Comparison of ENCODE assay signal across 8 cellular contexts in the genomic region with DNA sequence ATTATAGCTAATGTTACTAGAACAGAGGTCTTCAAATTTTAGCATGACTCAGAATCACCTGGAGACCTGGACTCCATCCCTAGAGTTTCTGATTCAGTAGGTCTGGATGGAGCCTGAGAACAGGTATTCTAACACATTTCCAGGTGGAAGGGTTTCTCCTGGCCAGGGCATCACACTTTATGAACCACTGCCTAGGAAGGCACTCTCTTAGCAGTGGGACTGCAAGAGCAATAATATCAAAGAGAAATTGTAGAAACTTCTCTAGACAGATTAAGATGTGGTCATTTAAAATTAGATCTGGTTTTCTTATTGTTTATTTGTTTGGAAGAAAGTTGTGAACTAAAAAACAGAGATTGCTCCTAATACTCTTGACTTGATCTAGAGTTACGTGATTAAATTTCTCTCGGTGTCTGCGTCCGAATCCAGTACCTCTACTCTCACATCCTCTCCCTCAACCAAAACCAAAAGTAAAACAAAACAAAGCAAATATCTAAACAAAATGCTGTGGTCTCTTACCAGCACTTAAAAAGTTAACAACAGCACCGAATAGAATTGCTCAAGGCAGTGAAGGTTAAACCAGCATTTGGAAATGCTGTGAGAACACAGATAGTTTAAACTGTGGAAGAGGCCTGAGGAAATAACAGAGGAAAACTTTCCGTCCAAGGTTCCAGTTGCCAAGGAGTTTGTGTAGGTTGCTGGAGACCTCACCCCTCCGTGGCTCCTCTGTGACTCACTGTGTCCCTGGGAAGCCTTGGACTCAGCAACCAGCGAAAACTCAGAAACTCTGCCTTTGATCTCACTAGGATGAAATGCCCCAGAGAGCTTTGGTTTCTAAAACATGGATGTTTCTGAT.
DNase-seq lines count a peak whose midpoint lies in the region; ATAC-seq and TF ChIP-seq lines count a peak whose summit lies in the region.

No MANE protein-coding gene starts in this region.

- no peak overlapping the region for H4K8ac ChIP-seq in neuronal stem cell (ENCODE audit: low read depth, low read length)

- H3K9me3 ChIP-seq in endodermal cell (ENCODE audit: control insufficient read depth, low read length) = no peaks in the 10 kb centered on the region
- H3K9me3 ChIP-seq in neuronal stem cell (replicated peaks in 1 of 2; ENCODE audit: control insufficient read depth in 2 of 2, insufficient read depth in 1 of 2, low read depth in 1 of 2, low read length in 2 of 2) = no peaks in the 10 kb centered on the region

- no peak overlapping the region for H3K4me3 ChIP-seq in endodermal cell (ENCODE audit: low read length)
- H3K4me3 ChIP-seq in neuronal stem cell (ENCODE audit: low read length in 2 of 2) = no peak overlapping the region

- peak overlapping the region; percentile 80 for H2AFZ ChIP-seq in neuronal stem cell (ENCODE audit: low read length)

- H3K4ac ChIP-seq in neuronal stem cell (ENCODE audit: low read length) = no peak overlapping the region

- H3K27me3 ChIP-seq in endodermal cell (ENCODE audit: control insufficient read depth, insufficient read depth, low read length, poor library complexity, severe bottlenecking) (no peaks in the 10 kb centered on the region), neuronal stem cell (ENCODE audit: control insufficient read depth in 3 of 3, insufficient read depth in 3 of 3, low read depth in 1 of 3, low read length in 3 of 3) (no peaks in the 10 kb centered on the region)

- no peak overlapping the region for H2AK5ac ChIP-seq in neuronal stem cell (ENCODE audit: low read depth, low read length)

- no peak overlapping the region for H3K4me3 Mint-ChIP-seq in endodermal cell

- no peak overlapping the region for H2BK5ac ChIP-seq in neuronal stem cell (ENCODE audit: low read length)

- H3K27ac ChIP-seq in endodermal cell (ENCODE audit: low read depth, low read length) (no peak overlapping the region), neuronal stem cell (replicated peaks; ENCODE audit: low read length) (no peak overlapping the region)

- no peak overlapping the region for H3K4me2 ChIP-seq in neuronal stem cell (ENCODE audit: insufficient read depth, low read length, poor library complexity, severe bottlenecking)

- no peak overlapping the region for H3K18ac ChIP-seq in neuronal stem cell (ENCODE audit: low read length)

- no peak overlapping the region for H3K14ac ChIP-seq in neuronal stem cell (ENCODE audit: low read length)

- H3K9ac ChIP-seq in endodermal cell (ENCODE audit: extremely low read depth, low read length, poor library complexity, severe bottlenecking) (no peak overlapping the region), neuronal stem cell (ENCODE audit: low read depth, low read length, poor library complexity) (no peak overlapping the region)

- no peak overlapping the region for H2BK12ac ChIP-seq in neuronal stem cell (ENCODE audit: low read length)

- WGBS in endodermal cell (ENCODE audit: insufficient coverage in 1 of 2, insufficient read length in 1 of 2), 2 experiments = 67 to 84% methylated on average over 6 to 8 of the region's 8 CpGs
- no CpG with 5 or more reads among the region's 8 CpGs for WGBS in neuronal stem cell (ENCODE audit: extremely low coverage in 2 of 2, insufficient read length in 2 of 2, insufficient replicate concordance in 1 of 2), 2 donors

- H3K27ac Mint-ChIP-seq in endodermal cell = no peak overlapping the region

- peaks cover 6% of the 10 kb centered on the region for H3K4me1 Mint-ChIP-seq in endodermal cell

- H3K27me3 Mint-ChIP-seq in endodermal cell (ENCODE audit: insufficient read depth) = no peaks in the 10 kb centered on the region

- H3K4me1 ChIP-seq in endodermal cell (ENCODE audit: control insufficient read depth, insufficient read depth, low read length) (no peaks in the 10 kb centered on the region), neuronal stem cell (ENCODE audit: control insufficient read depth in 2 of 2, insufficient read depth in 1 of 2, low read depth in 1 of 2, low read length in 2 of 2) (no peaks in the 10 kb centered on the region)

- H3K36me3 ChIP-seq in endodermal cell (ENCODE audit: control insufficient read depth, insufficient read depth, low read length) (no peaks in the 10 kb centered on the region), neuronal stem cell (replicated peaks in 1 of 2; ENCODE audit: control insufficient read depth in 2 of 2, insufficient read depth in 2 of 2, low read length in 2 of 2) (no peaks in the 10 kb centered on the region)

- ATAC-seq in HG03378 (IDR thresholded peaks at IDR 0.05; ENCODE audit: unreplicated experiment) = peak; percentile 80

- H3K79me1 ChIP-seq in neuronal stem cell (ENCODE audit: low read depth, low read length) = no peaks in the 10 kb centered on the region

- H3K36me3 Mint-ChIP-seq in endodermal cell (ENCODE audit: low read depth) = no peaks in the 10 kb centered on the region

- no peak overlapping the region for H2BK120ac ChIP-seq in neuronal stem cell (ENCODE audit: low read depth, low read length)

- no peaks in the 10 kb centered on the region for H3K9me3 Mint-ChIP-seq in endodermal cell

- DNase-seq in CD1c-positive myeloid dendritic cell (ENCODE audit: extremely low spot score) (peak; percentile 57), endodermal cell (peak; percentile 49), neuronal stem cell (ENCODE audit: low spot score) (no peak), NCI-H1417 (lab: John Stamatoyannopoulos, UW) (no peak), SHP77 treated with DMSO at 0.1 percent for 48 hours (lab: John Stamatoyannopoulos, UW) (no peak), NCI-H748 (lab: John Stamatoyannopoulos, UW; ENCODE audit: unreplicated experiment) (no peak)
- DNase-seq in stimulated activated CD8-positive, alpha-beta memory T cell treated with anti-CD3 and anti-CD28 coated beads, Interleukin-4, amount 100 ng/mL, for 48 hours = no peak

- H4K91ac ChIP-seq in neuronal stem cell (ENCODE audit: low read depth, low read length, poor library complexity) = no peak overlapping the region

- no peak overlapping the region for H3K23ac ChIP-seq in neuronal stem cell (ENCODE audit: low read depth, low read length, poor library complexity)

- TF ChIP-seq CTCF in endodermal cell (conservative IDR thresholded peaks at IDR 0.05) = no peak

- H2BK15ac ChIP-seq in neuronal stem cell (ENCODE audit: low read length) = no peak overlapping the region

Comparison
In these comparisons a context has a peak if more than half of its experiments do, and no peak if none do; other contexts are left out.
1. DNase-seq: peak in CD1c-positive myeloid dendritic cell (single experiment) and endodermal cell (single experiment); none in neuronal stem cell (single experiment), stimulated activated CD8-positive, alpha-beta memory T cell treated with anti-CD3 and anti-CD28 coated beads, Interleukin-4, amount 100 ng/mL, for 48 hours (single experiment), NCI-H1417 (0 of 3), SHP77 treated with DMSO at 0.1 percent for 48 hours (single experiment) and NCI-H748 (single experiment).